Comparison of ENCODE assay signal across 10 cellular contexts in genomic region chr2:189799531-189799930, GRCh38. TPM values are rescaled to one million over a fixed set of nuclear protein-coding genes. Genes with fewer than 3 reads are reported as not detected.
A peak's percentile ranks its signal among the peaks of the same experiment; 100 is the strongest.
DNase-seq lines count a peak whose midpoint lies in the region; ATAC-seq and TF ChIP-seq lines count a peak whose summit lies in the region.
"Had no signal": no experiment of that assay in that cellular context is flagged by ENCODE, and none has a peak within 500 bp of the region (broad histone marks: within the 10 kb centered on the region; RNA-seq: fewer than 3 reads in every experiment).

No MANE protein-coding gene starts in this region.

- H3K4me3 ChIP-seq in Panc1 (ENCODE audit: low read depth in 2 of 2, low read length in 2 of 2) (no peak overlapping the region), psoas muscle (no peak overlapping the region)
- H3K4me3 ChIP-seq: neural progenitor cell had no signal

- BruUV-seq in Panc1 (replicated peaks; lab: Mats Ljungman, UMichigan), result no TSS peak

- CTCF ChIA-PET in Panc1 (lab: Charles Lee), result interaction anchor here (0.6 kb wide), 1 partner anchor 39 kb away, joined by 4 read pairs; no protein-coding TSS in a partner anchor

- H3K27ac ChIP-seq in Panc1 (ENCODE audit: low read length) (0 out of 2 replicates have a peak overlapping the region, but pooled peaks have one; percentile 7), psoas muscle (no peak overlapping the region)
- H3K27ac ChIP-seq: neural progenitor cell had no signal

- peaks cover 4% of the 10 kb centered on the region; the same call in 1 of the 2 replicates for H3K4me1 ChIP-seq in Panc1 (ENCODE audit: control insufficient read depth, insufficient read depth, low read length)
- peaks cover 28% of the 10 kb centered on the region for H3K4me1 ChIP-seq in psoas muscle
- H3K4me1 ChIP-seq: neural progenitor cell had no signal

- WGBS in psoas muscle, 3 donors, result 41 to 50% (median 45%) methylated on average over 2 of the region's 2 CpGs

- H3K36me3 ChIP-seq in Panc1 (ENCODE audit: control insufficient read depth, insufficient read depth, low read length) (peaks cover 17% of the 10 kb centered on the region), psoas muscle (ENCODE audit: insufficient read depth in 1 of 2, low read depth in 1 of 2) (peaks cover 2 to 28% of the 10 kb centered on the region in 2 donors)

- TF ChIP-seq CTCF in Panc1 (IDR thresholded peaks at IDR 0.05), result no peak
- TF ChIP-seq CTCF in psoas muscle (IDR thresholded peaks at IDR 0.05), result no peak

- POLR2A ChIA-PET in Panc1 (lab: Charles Lee), result no interaction called here

- in situ Hi-C loops in Panc1 (cut with HindIII; ENCODE audit: low pct_unique_long_range_greater_than_20kb, low sequenced_read_pairs), result no loop called here

- H3K27me3 ChIP-seq in Panc1 (ENCODE audit: control insufficient read depth, insufficient read depth, low read length) (no peaks in the 10 kb centered on the region), psoas muscle (ENCODE audit: insufficient read depth in 3 of 3, low read length in 2 of 3) (no peaks in the 10 kb centered on the region)
- H3K27me3 ChIP-seq: neural progenitor cell had no signal

- intact Hi-C loops in Panc1 (cut with micrococcal nuclease; ENCODE audit: unreplicated experiment) (loop anchor here (5.0 kb wide), 1 partner anchor 273 kb away; no protein-coding TSS in a partner anchor), psoas muscle (cut with DNase I) (loop anchor here (5.0 kb wide), 2 partner anchors 268 to 273 kb away; no protein-coding TSS in a partner anchor), left colon (cut with DNase I, micrococcal nuclease) (no loop called here)

- H3K9me3 ChIP-seq in Panc1 (ENCODE audit: control insufficient read depth, insufficient read depth, low read depth, low read length) (no peaks in the 10 kb centered on the region), psoas muscle (no peaks in the 10 kb centered on the region)

- peak; percentile 60; the same call in 1 of the 2 replicates for ATAC-seq in Panc1
- ATAC-seq in psoas muscle, result peak; percentile 89 to 96 (median 94)
- ATAC-seq in left colon, result no peak
- no peak for ATAC-seq in GM21737 (IDR thresholded peaks at IDR 0.05; ENCODE audit: unreplicated experiment)
- no peak for ATAC-seq in GM21526 (IDR thresholded peaks at IDR 0.05; ENCODE audit: low FRiP score, unreplicated experiment)

- DNase-seq in GM03348 (ENCODE audit: low spot score) (peak; percentile 69), Panc1 (ENCODE audit: low read depth, low spot score) (no peak), dermis blood vessel endothelial cell (peak; percentile 66), psoas muscle (peak in 1 of 2 donors; percentile 17), left colon (no peak), activated gamma-delta T cell (lab: John Stamatoyannopoulos, UW) (no peak)
- DNase-seq: activated naive CD8-positive, alpha-beta T cell treated with anti-CD3 and anti-CD28 coated beads, Interleukin-2, amount 10 ng/mL, durations not matched to agents 7 days and 5 days had no signal

RNA-seq across cellular contexts. Expression of gene PMS1, which starts 15.3 kb away (rescaled TPM):
- total RNA-seq in Panc1 (2021; ENCODE audit: unreplicated experiment) (47.0 TPM), dermis blood vessel endothelial cell (24.2 and 39.1 TPM in 2 replicates), psoas muscle (10 to 100 TPM in 3 of 4 donors, 1 to 10 TPM in 1; 8.7 to 20.3 (median 11.6) TPM), left colon (10 to 100 TPM; 13.7 to 14.8 TPM)
- 12.7 TPM for polyA plus RNA-seq in Panc1 (2012; ENCODE audit: insufficient read length)
- 10 to 100 TPM in 1 of 3 donors, 1 to 10 TPM in 2; 4.6 to 10.5 (median 7.4) TPM for polyA plus RNA-seq in psoas muscle

RNA-seq across cellular contexts. Expression of gene ORMDL1, which starts 15.4 kb away (rescaled TPM):
- total RNA-seq in Panc1 (2021; ENCODE audit: unreplicated experiment) (42.4 TPM), dermis blood vessel endothelial cell (51.3 and 54.6 TPM in 2 replicates), psoas muscle (10 to 100 TPM; 18.7 to 22.2 (median 20.1) TPM), left colon (10 to 100 TPM; 40.4 to 46.6 TPM)
- polyA plus RNA-seq in Panc1 (2012; ENCODE audit: insufficient read length), result 19.8 TPM
- 10 to 100 TPM; 24.0 to 54.5 (median 41.2) TPM for polyA plus RNA-seq in psoas muscle

RNA-seq across cellular contexts. Expression of gene OSGEPL1, which starts 36.9 kb away (rescaled TPM):
- 6.3 TPM for total RNA-seq in Panc1 (2021; ENCODE audit: unreplicated experiment)
- 3.5 TPM for polyA plus RNA-seq in Panc1 (2012; ENCODE audit: insufficient read length)
- 5.9 and 6.1 TPM in 2 replicates for total RNA-seq in dermis blood vessel endothelial cell
- 1 to 10 TPM; 3.4 to 5.9 (median 4.5) TPM for total RNA-seq in psoas muscle
- 10 to 100 TPM in 1 of 3 donors, 1 to 10 TPM in 2; 2.9 to 12.3 (median 4.1) TPM for polyA plus RNA-seq in psoas muscle
- 1 to 10 TPM; 2.9 to 3.9 TPM for total RNA-seq in left colon

Comparison
In these comparisons a context has a peak if more than half of its experiments do, and no peak if none do; other contexts are left out.
1. DNase-seq: peak in GM03348 (single experiment) and dermis blood vessel endothelial cell (single experiment); none in Panc1 (single experiment), left colon (0 of 2) and activated gamma-delta T cell (single experiment).
2. ATAC-seq: peak in Panc1 (single experiment) and psoas muscle (4 of 4); none in left colon (single experiment), GM21737 (single experiment) and GM21526 (single experiment).
3. intact Hi-C loops: an anchor here in Panc1 (5.0 kb wide) and psoas muscle (5.0 kb wide); none called in left colon.